ENCODE assay signal across 11 cellular contexts in the genomic region with DNA sequence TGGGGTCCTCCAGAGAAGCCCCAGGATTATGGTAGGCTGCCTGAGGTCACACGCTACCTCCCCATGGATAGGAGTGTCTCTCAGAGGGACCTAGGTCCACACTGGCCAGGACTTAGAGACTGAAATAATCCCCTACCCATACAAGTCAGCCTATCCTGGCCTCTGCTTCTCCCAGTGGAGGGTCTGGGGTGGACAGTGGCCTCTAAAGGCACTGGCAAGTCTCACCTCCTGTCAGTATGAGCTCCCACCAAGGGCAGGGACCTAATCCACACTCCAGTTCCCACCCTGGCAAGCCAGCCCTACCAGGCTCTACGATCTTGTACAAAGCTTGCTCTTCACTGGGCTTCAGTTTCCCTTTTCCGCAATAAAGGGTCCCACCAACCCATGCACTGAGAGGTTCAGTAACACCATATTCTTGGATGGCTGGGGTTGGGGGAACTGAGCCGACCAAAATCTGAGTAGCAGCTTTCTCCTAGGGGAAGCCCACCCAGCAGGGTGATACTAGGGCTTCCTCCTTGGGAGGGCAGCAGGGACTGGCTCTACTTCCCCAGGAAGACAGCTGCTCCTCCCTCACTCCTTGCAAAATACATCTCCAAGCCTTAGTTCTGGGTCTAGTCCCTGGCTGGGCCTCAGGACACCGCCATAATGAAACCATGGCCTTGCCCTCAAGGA. TPM values are rescaled to one million over a fixed set of nuclear protein-coding genes. Genes with fewer than 3 reads are reported as not detected.
DNase-seq lines count a peak whose midpoint lies in the region; ATAC-seq and TF ChIP-seq lines count a peak whose summit lies in the region.
"Had no signal": no experiment of that assay in that cellular context is flagged by ENCODE, and none has a peak within 500 bp of the region (broad histone marks: within the 10 kb centered on the region; RNA-seq: fewer than 3 reads in every experiment).

No MANE protein-coding gene starts in this region.

- intact Hi-C loops in CD8-positive, alpha-beta T cell (cut with DNase I, micrococcal nuclease): no loop called here
- intact Hi-C loops in dendritic cell treated with granulocyte-macrophage colony-stimulating factor and Interleukin-4, amounts not matched to agents 40 ng/mL and 50 ng/mL, for 4 days (cut with micrococcal nuclease): no loop called here

- no peaks in the 10 kb centered on the region for H3K9me3 Mint-ChIP-seq in CD8-positive, alpha-beta T cell
- no peaks in the 10 kb centered on the region for H3K9me3 Mint-ChIP-seq in dendritic cell treated with granulocyte-macrophage colony-stimulating factor and Interleukin-4, amounts not matched to agents 40 ng/mL and 50 ng/mL, for 4 days
- no peaks in the 10 kb centered on the region for H3K9me3 Mint-ChIP-seq in progenitor cell of endocrine pancreas (ENCODE audit: low read depth)
- H3K9me3 Mint-ChIP-seq: WTC11 had no signal

- TF ChIP-seq CTCF in CD8-positive, alpha-beta T cell (IDR thresholded peaks at IDR 0.05): no peak
- TF ChIP-seq CTCF in NB4 (IDR thresholded peaks at IDR 0.05; ENCODE audit: low read depth, low read length) (no peak), progenitor cell of endocrine pancreas (IDR thresholded peaks at IDR 0.05; ENCODE audit: unreplicated experiment) (no peak)

- H3K4me3 Mint-ChIP-seq in CD8-positive, alpha-beta T cell: peak overlapping the region; percentile 97
- peak overlapping the region; percentile 99 for H3K4me3 Mint-ChIP-seq in dendritic cell treated with granulocyte-macrophage colony-stimulating factor and Interleukin-4, amounts not matched to agents 40 ng/mL and 50 ng/mL, for 4 days
- peak overlapping the region; percentile 24 for H3K4me3 Mint-ChIP-seq in progenitor cell of endocrine pancreas (ENCODE audit: low read depth)
- H3K4me3 Mint-ChIP-seq: WTC11 had no signal

- H3K27ac ChIP-seq in CD8-positive, alpha-beta T cell (ENCODE audit: low read depth, low read length): peak overlapping the region; percentile 57

- no peak for DNase-seq in CD8-positive, alpha-beta T cell
- DNase-seq in NB4 (ENCODE audit: low read depth): peak; percentile 39
- no peak for DNase-seq in progenitor cell of endocrine pancreas (ENCODE audit: low spot score, unreplicated experiment)
- DNase-seq in ureter (ENCODE audit: low spot score): no peak
- DNase-seq in epidermal melanocyte (ENCODE audit: insufficient read length, low spot score): no peak
- DNase-seq: DMS153, OCI-M1 had no signal

- TF ChIP-seq POLR2A in NB4 (IDR thresholded peaks at IDR 0.05; ENCODE audit: extremely low read depth, insufficient read length): no peak

- no peaks in the 10 kb centered on the region for H3K27me3 ChIP-seq in CD8-positive, alpha-beta T cell (ENCODE audit: insufficient read depth, low read length)
- H3K27me3 ChIP-seq: esophagus muscularis mucosa had no signal

- H3K27me3 Mint-ChIP-seq in CD8-positive, alpha-beta T cell (ENCODE audit: low read depth): no peaks in the 10 kb centered on the region
- H3K27me3 Mint-ChIP-seq in dendritic cell treated with granulocyte-macrophage colony-stimulating factor and Interleukin-4, amounts not matched to agents 40 ng/mL and 50 ng/mL, for 4 days: no peaks in the 10 kb centered on the region
- peaks cover 18% of the 10 kb centered on the region for H3K27me3 Mint-ChIP-seq in progenitor cell of endocrine pancreas

- peaks cover 66% of the 10 kb centered on the region for H3K36me3 Mint-ChIP-seq in CD8-positive, alpha-beta T cell
- peaks cover 97% of the 10 kb centered on the region for H3K36me3 Mint-ChIP-seq in dendritic cell treated with granulocyte-macrophage colony-stimulating factor and Interleukin-4, amounts not matched to agents 40 ng/mL and 50 ng/mL, for 4 days (ENCODE audit: low read depth)
- H3K36me3 Mint-ChIP-seq in progenitor cell of endocrine pancreas (ENCODE audit: insufficient read depth): peaks cover 3% of the 10 kb centered on the region
- H3K36me3 Mint-ChIP-seq: WTC11 had no signal

- H3K27ac Mint-ChIP-seq in CD8-positive, alpha-beta T cell: peak overlapping the region; percentile 92
- peak overlapping the region; percentile 99 for H3K27ac Mint-ChIP-seq in dendritic cell treated with granulocyte-macrophage colony-stimulating factor and Interleukin-4, amounts not matched to agents 40 ng/mL and 50 ng/mL, for 4 days
- no peak overlapping the region for H3K27ac Mint-ChIP-seq in progenitor cell of endocrine pancreas
- H3K27ac Mint-ChIP-seq: WTC11 had no signal

- no peaks in the 10 kb centered on the region for H3K9me3 ChIP-seq in CD8-positive, alpha-beta T cell (ENCODE audit: low read length)
- H3K9me3 ChIP-seq: esophagus muscularis mucosa had no signal

- CTCF ChIA-PET in CD8-positive, alpha-beta T cell (lab: Charles Lee): interaction anchor here (1.5 to 26.5 kb wide), 6 partner anchors 8 to 67 kb away, joined by 5 to 968 read pairs (median 72); a partner anchor contains a TSS

- POLR2A ChIA-PET in CD8-positive, alpha-beta T cell (lab: Charles Lee): interaction anchor here (0.9 to 14.5 kb wide), 5 partner anchors 7 to 268 kb away, joined by 3 to 301 read pairs (median 25); a partner anchor contains a TSS

- H3K4me1 ChIP-seq in CD8-positive, alpha-beta T cell (ENCODE audit: insufficient read depth, low read length): peaks cover 66% of the 10 kb centered on the region

- H3K4me1 Mint-ChIP-seq in CD8-positive, alpha-beta T cell (ENCODE audit: low read depth): peaks cover 81% of the 10 kb centered on the region
- peaks cover 55% of the 10 kb centered on the region for H3K4me1 Mint-ChIP-seq in dendritic cell treated with granulocyte-macrophage colony-stimulating factor and Interleukin-4, amounts not matched to agents 40 ng/mL and 50 ng/mL, for 4 days (ENCODE audit: low read depth)
- H3K4me1 Mint-ChIP-seq in progenitor cell of endocrine pancreas (ENCODE audit: low read depth): peaks cover 17% of the 10 kb centered on the region

- peaks cover 40% of the 10 kb centered on the region for H3K36me3 ChIP-seq in CD8-positive, alpha-beta T cell (ENCODE audit: insufficient read depth, low read length)

- no peak for ATAC-seq in CD8-positive, alpha-beta T cell
- ATAC-seq in GM19351 (IDR thresholded peaks at IDR 0.05; ENCODE audit: unreplicated experiment): no peak
- ATAC-seq: WTC11 had no signal

- peak overlapping the region; percentile 89 for H3K4me3 ChIP-seq in CD8-positive, alpha-beta T cell (ENCODE audit: low read depth, low read length)
- peak overlapping the region; percentile 94 for H3K4me3 ChIP-seq in NB4 (ENCODE audit: low read depth, low read length)

RNA-seq across cellular contexts. Expression of a gene that starts 2.4 kb away (rescaled TPM):
- total RNA-seq in CD8-positive, alpha-beta T cell: 1 to 10 TPM; 4.7 to 5.6 TPM
- total RNA-seq in progenitor cell of endocrine pancreas (4.9 and 5.2 TPM in 2 replicates), ureter (15.0 TPM)

RNA-seq across cellular contexts. Expression of a gene that starts 7.7 kb away (rescaled TPM):
- total RNA-seq in CD8-positive, alpha-beta T cell: 10 to 100 TPM; 18.3 to 18.5 TPM
- total RNA-seq in progenitor cell of endocrine pancreas (40.8 and 42.6 TPM in 2 replicates), ureter (34.8 TPM)

RNA-seq across cellular contexts. Expression of a gene that starts 39.9 kb away (rescaled TPM):
- total RNA-seq in CD8-positive, alpha-beta T cell: 10 to 100 TPM; 11.1 to 12.5 TPM
- total RNA-seq in progenitor cell of endocrine pancreas (23.0 and 23.7 TPM in 2 replicates), ureter (34.4 TPM)

RNA-seq across cellular contexts. Expression of a gene that starts 41.7 kb away (rescaled TPM):
- 1 to 10 TPM; 5.4 to 5.5 TPM for total RNA-seq in CD8-positive, alpha-beta T cell
- total RNA-seq in progenitor cell of endocrine pancreas: 12.0 and 12.5 TPM in 2 replicates
- 8.0 TPM for total RNA-seq in ureter

Comparison
In these comparisons a context has a peak if more than half of its experiments do, and no peak if none do; other contexts are left out.
1. H3K4me3 Mint-ChIP-seq: peak in every context shown above with its lines; median percentile 99 in dendritic cell treated with granulocyte-macrophage colony-stimulating factor and Interleukin-4, amounts not matched to agents 40 ng/mL and 50 ng/mL, for 4 days; 97 in CD8-positive, alpha-beta T cell; 24 in progenitor cell of endocrine pancreas.